ENCODE assay signal across 9 cellular contexts in the genomic region with DNA sequence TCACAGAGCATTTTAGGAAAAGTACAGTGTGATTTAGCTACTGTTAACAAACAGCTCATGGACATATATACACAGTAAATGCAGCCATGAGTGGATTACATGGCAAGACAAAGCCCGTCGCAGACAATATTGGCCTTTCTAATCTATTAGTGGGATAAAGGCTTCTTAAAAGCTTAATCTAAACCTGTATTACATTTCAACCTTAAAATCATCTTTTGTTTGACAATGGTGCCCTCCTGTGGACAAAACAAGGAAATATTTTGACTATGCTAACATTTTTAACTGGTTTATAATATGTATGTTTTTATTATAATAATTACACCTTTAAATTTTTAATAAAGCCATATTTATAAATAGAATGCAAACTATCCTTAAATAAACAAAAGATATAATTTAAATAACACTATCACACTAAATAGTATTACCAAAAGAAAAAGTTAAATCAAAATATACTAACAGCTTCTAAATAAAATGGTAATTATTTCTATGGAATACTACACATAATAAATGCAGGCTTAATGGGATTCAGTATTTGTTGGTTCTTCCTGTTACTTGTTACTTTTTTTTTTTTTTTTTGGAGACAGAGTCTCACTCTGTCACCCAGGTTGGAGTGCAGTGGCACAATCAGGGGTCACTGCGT. TPM values are rescaled to one million over a fixed set of nuclear protein-coding genes. Genes with fewer than 3 reads are reported as not detected.
DNase-seq lines count a peak whose midpoint lies in the region; ATAC-seq, FAIRE-seq and TF ChIP-seq lines count a peak whose summit lies in the region.
"Had no signal": no experiment of that assay in that cellular context is flagged by ENCODE, and none has a peak within 500 bp of the region (broad histone marks: within the 10 kb centered on the region; RNA-seq: fewer than 3 reads in every experiment).

No MANE protein-coding gene starts in this region.

- H3K79me2 ChIP-seq in H1 (ENCODE audit: control insufficient read depth in 1 of 2, insufficient read depth in 2 of 2, low read length in 2 of 2) (no peaks in the 10 kb centered on the region), trophoblast cell (ENCODE audit: control insufficient read depth, insufficient read depth, low read length, poor library complexity) (no peaks in the 10 kb centered on the region)

- H3K4me3 Mint-ChIP-seq in activated CD8-positive, alpha-beta T cell treated with anti-CD3 and anti-CD28 coated beads for 36 hours = no peak overlapping the region
- no peak overlapping the region for H3K4me3 Mint-ChIP-seq in activated CD8-positive, alpha-beta T cell treated with anti-CD3 and anti-CD28 coated beads, Interleukin-2, amount 10 ng/mL, durations not matched to agents 7 days and 5 days
- H3K4me3 Mint-ChIP-seq in activated T-cell treated with anti-CD3 and anti-CD28 coated beads, Interleukin-2, amount 50 U/mL, for 24 hours = no peak overlapping the region
- H3K4me3 Mint-ChIP-seq: activated naive CD8-positive, alpha-beta T cell had no signal

- no peak overlapping the region for H3K4me2 ChIP-seq in H1 (ENCODE audit: insufficient read depth in 1 of 2, low read depth in 2 of 2, low read length in 2 of 2)
- no peak overlapping the region for H3K4me2 ChIP-seq in trophoblast cell (ENCODE audit: low read length)

- H4K5ac ChIP-seq in H1 (ENCODE audit: insufficient read length, low read depth, low read length) = no peak overlapping the region

- H2BK120ac ChIP-seq in H1 (replicated peaks; ENCODE audit: low read depth, low read length) = no peak overlapping the region
- no peak overlapping the region for H2BK120ac ChIP-seq in trophoblast cell (ENCODE audit: insufficient read depth, low read length, poor library complexity)

- H2AFZ ChIP-seq in H1 (ENCODE audit: low read length) = no peak overlapping the region
- no peak overlapping the region for H2AFZ ChIP-seq in trophoblast cell (ENCODE audit: insufficient read depth, low read length, poor library complexity)

- H3K23ac ChIP-seq in H1 (ENCODE audit: insufficient read length) = no peak overlapping the region
- H3K23ac ChIP-seq in trophoblast cell (ENCODE audit: low read length) = no peak overlapping the region

- TF ChIP-seq CTCF in activated CD8-positive, alpha-beta T cell treated with anti-CD3 and anti-CD28 coated beads for 36 hours (IDR thresholded peaks at IDR 0.05) = peak; percentile 73
- peak in 1 of 3 experiments; percentile 14; a peak in 2 of 4 replicates for TF ChIP-seq CTCF in H1 (IDR thresholded peaks at IDR 0.05; ENCODE audit: control extremely low read depth in 1 of 3, insufficient read depth in 1 of 3, low read depth in 1 of 3, low read length in 3 of 3)

- no peaks in the 10 kb centered on the region for H4K20me1 ChIP-seq in H1 (replicated peaks in 1 of 2; ENCODE audit: control insufficient read depth in 1 of 2, insufficient read depth in 2 of 2, low read length in 2 of 2)

- no peak overlapping the region for H3K4ac ChIP-seq in H1 (replicated peaks; ENCODE audit: insufficient read length, low read depth, low read length)
- H3K4ac ChIP-seq in trophoblast cell (ENCODE audit: low read depth, low read length) = no peak overlapping the region

- H2BK15ac ChIP-seq in H1 (ENCODE audit: low read length) = no peak overlapping the region

- H3K9me3 Mint-ChIP-seq in activated CD8-positive, alpha-beta T cell treated with anti-CD3 and anti-CD28 coated beads for 36 hours = no peaks in the 10 kb centered on the region
- no peaks in the 10 kb centered on the region for H3K9me3 Mint-ChIP-seq in activated CD8-positive, alpha-beta T cell treated with anti-CD3 and anti-CD28 coated beads, Interleukin-2, amount 10 ng/mL, durations not matched to agents 7 days and 5 days (ENCODE audit: insufficient read depth)
- no peaks in the 10 kb centered on the region for H3K9me3 Mint-ChIP-seq in activated T-cell treated with anti-CD3 and anti-CD28 coated beads, Interleukin-2, amount 50 U/mL, for 24 hours

- POLR2A ChIA-PET in activated CD8-positive, alpha-beta T cell treated with anti-CD3 and anti-CD28 coated beads for 36 hours (lab: Charles Lee) = no interaction called here
- POLR2A ChIA-PET in activated CD8-positive, alpha-beta T cell treated with anti-CD3 and anti-CD28 coated beads, Interleukin-2, amount 10 ng/mL, durations not matched to agents 7 days and 5 days (lab: Charles Lee) = no interaction called here
- POLR2A ChIA-PET in H1 (lab: Charles Lee; ENCODE audit: partially characterized antibody) = no interaction called here

- WGBS in H1 (ENCODE audit: extremely low coverage in 1 of 2, insufficient coverage in 1 of 2, insufficient read length in 1 of 2, insufficient replicate concordance in 2 of 2, low coverage in 1 of 2, low lambda C conversion rate in 2 of 2, missing lambda C conversion rate in 1 of 2), 2 experiments = 65% methylated on average over 3 of the region's 3 CpGs; no CpG with 5 or more reads in 1 of the 2 experiments
- no CpG with 5 or more reads among the region's 3 CpGs for WGBS in trophoblast cell (ENCODE audit: extremely low coverage, insufficient coverage, insufficient read length)

- H3K4me3 ChIP-seq in H1 (ENCODE audit: extremely low read depth in 1 of 4, insufficient read depth in 2 of 4, low read depth in 3 of 4, low read length in 4 of 4) = no peak overlapping the region
- H3K4me3 ChIP-seq in trophoblast cell (ENCODE audit: low read depth, low read length) = no peak overlapping the region

- no peak for DNase-seq in activated CD8-positive, alpha-beta T cell treated with anti-CD3 and anti-CD28 coated beads for 36 hours
- DNase-seq in activated CD8-positive, alpha-beta T cell treated with anti-CD3 and anti-CD28 coated beads, Interleukin-2, amount 10 ng/mL, durations not matched to agents 7 days and 5 days = no peak
- peak; percentile 52 for DNase-seq in NCI-H69 (lab: John Stamatoyannopoulos, UW)
- no peak for DNase-seq in H1 (ENCODE audit: low read depth in 1 of 2, low spot score in 2 of 2)
- peak; percentile 15 to 76 for DNase-seq in trophoblast cell
- no peak for DNase-seq in activated T-cell treated with anti-CD3 and anti-CD28 coated beads, Interleukin-2, amount 50 U/mL, for 24 hours

- H2BK12ac ChIP-seq in H1 (ENCODE audit: low read depth, low read length) (no peak overlapping the region), trophoblast cell (ENCODE audit: low read length) (no peak overlapping the region)

- H4K91ac ChIP-seq in H1 (replicated peaks; ENCODE audit: insufficient read length, low read length) = no peak overlapping the region
- H4K91ac ChIP-seq in trophoblast cell (ENCODE audit: low read depth, low read length) = no peak overlapping the region

- H3K27me3 Mint-ChIP-seq in activated CD8-positive, alpha-beta T cell treated with anti-CD3 and anti-CD28 coated beads for 36 hours = peaks cover 4% of the 10 kb centered on the region
- peaks cover 13% of the 10 kb centered on the region for H3K27me3 Mint-ChIP-seq in activated CD8-positive, alpha-beta T cell treated with anti-CD3 and anti-CD28 coated beads, Interleukin-2, amount 10 ng/mL, durations not matched to agents 7 days and 5 days (ENCODE audit: low read depth)
- H3K27me3 Mint-ChIP-seq in activated T-cell treated with anti-CD3 and anti-CD28 coated beads, Interleukin-2, amount 50 U/mL, for 24 hours = peaks cover 10% of the 10 kb centered on the region

- no peaks in the 10 kb centered on the region for H3K36me3 Mint-ChIP-seq in activated CD8-positive, alpha-beta T cell treated with anti-CD3 and anti-CD28 coated beads for 36 hours (ENCODE audit: low read depth)
- H3K36me3 Mint-ChIP-seq in activated CD8-positive, alpha-beta T cell treated with anti-CD3 and anti-CD28 coated beads, Interleukin-2, amount 10 ng/mL, durations not matched to agents 7 days and 5 days (ENCODE audit: low read depth) = no peaks in the 10 kb centered on the region
- H3K36me3 Mint-ChIP-seq in activated T-cell treated with anti-CD3 and anti-CD28 coated beads, Interleukin-2, amount 50 U/mL, for 24 hours (ENCODE audit: low read depth) = no peaks in the 10 kb centered on the region
- H3K36me3 Mint-ChIP-seq: activated naive CD8-positive, alpha-beta T cell had no signal

- peak; percentile 55 to 63 for TF ChIP-seq RAD21 in H1 (IDR thresholded peaks at IDR 0.05 in 1 of 2, conservative IDR thresholded peaks at IDR 0.05 in 1 of 2; ENCODE audit: low read depth in 2 of 2, low read length in 2 of 2)

- H3K4me1 ChIP-seq in H1 (replicated peaks in 1 of 4; ENCODE audit: control insufficient read depth in 3 of 4, insufficient read depth in 4 of 4, low read length in 3 of 4) (peaks cover 0 to 6% (median 2%) of the 10 kb centered on the region in 4 experiments; a peak in 2 of 7 replicates), trophoblast cell (ENCODE audit: control insufficient read depth in 1 of 2, insufficient read depth in 2 of 2, low read length in 2 of 2) (no peaks in the 10 kb centered on the region)

- FAIRE-seq in H1 (lab: Jason Lieb, UNC) = no peak

- CTCF ChIA-PET in activated CD8-positive, alpha-beta T cell treated with anti-CD3 and anti-CD28 coated beads for 36 hours (lab: Charles Lee) = interaction anchor here (0.7 to 1.8 kb wide), 20 partner anchors 8 to 1955 kb away, joined by 3 to 9 read pairs (median 3); no protein-coding TSS in a partner anchor
- CTCF ChIA-PET in activated CD8-positive, alpha-beta T cell treated with anti-CD3 and anti-CD28 coated beads, Interleukin-2, amount 10 ng/mL, durations not matched to agents 7 days and 5 days (lab: Charles Lee) = interaction anchor here (0.6 to 1.7 kb wide), 12 partner anchors 9 to 1955 kb away, joined by 3 to 10 read pairs (median 4); no protein-coding TSS in a partner anchor
- CTCF ChIA-PET in H1 (lab: Charles Lee; ENCODE audit: partially characterized antibody) = interaction anchor here (0.6 to 7.3 kb wide), 31 partner anchors 9 to 1956 kb away, joined by 3 to 51 read pairs (median 6); a partner anchor contains a TSS

- H3K9me3 ChIP-seq in H1 (ENCODE audit: insufficient read depth in 2 of 2, low read depth in 1 of 2, low read length in 1 of 2) = no peaks in the 10 kb centered on the region
- H3K9me3 ChIP-seq in trophoblast cell (ENCODE audit: insufficient read depth, low read depth, low read length) = no peaks in the 10 kb centered on the region

- intact Hi-C loops in activated CD8-positive, alpha-beta T cell treated with anti-CD3 and anti-CD28 coated beads for 36 hours (cut with micrococcal nuclease) = no loop called here

- H3K27ac Mint-ChIP-seq in activated CD8-positive, alpha-beta T cell treated with anti-CD3 and anti-CD28 coated beads for 36 hours = no peak overlapping the region
- no peak overlapping the region for H3K27ac Mint-ChIP-seq in activated CD8-positive, alpha-beta T cell treated with anti-CD3 and anti-CD28 coated beads, Interleukin-2, amount 10 ng/mL, durations not matched to agents 7 days and 5 days
- no peak overlapping the region for H3K27ac Mint-ChIP-seq in activated T-cell treated with anti-CD3 and anti-CD28 coated beads, Interleukin-2, amount 50 U/mL, for 24 hours
- H3K27ac Mint-ChIP-seq: activated naive CD8-positive, alpha-beta T cell had no signal

- no peak overlapping the region for H3K56ac ChIP-seq in H1 (replicated peaks; ENCODE audit: insufficient read length, low read depth, low read length)

- no peak overlapping the region for H3K18ac ChIP-seq in H1 (ENCODE audit: extremely low read depth, low read length)
- H3K18ac ChIP-seq in trophoblast cell (ENCODE audit: low read length) = no peak overlapping the region

- H3K27ac ChIP-seq in H1 (ENCODE audit: low read depth, low read length) (no peak overlapping the region), trophoblast cell (ENCODE audit: low read depth, low read length) (no peak overlapping the region)

- no peaks in the 10 kb centered on the region for H3K4me1 Mint-ChIP-seq in activated CD8-positive, alpha-beta T cell treated with anti-CD3 and anti-CD28 coated beads for 36 hours (ENCODE audit: low read depth)
- H3K4me1 Mint-ChIP-seq in activated CD8-positive, alpha-beta T cell treated with anti-CD3 and anti-CD28 coated beads, Interleukin-2, amount 10 ng/mL, durations not matched to agents 7 days and 5 days (ENCODE audit: low read depth) = no peaks in the 10 kb centered on the region
- no peaks in the 10 kb centered on the region for H3K4me1 Mint-ChIP-seq in activated T-cell treated with anti-CD3 and anti-CD28 coated beads, Interleukin-2, amount 50 U/mL, for 24 hours (ENCODE audit: low read depth)

- no peak overlapping the region for H2AK5ac ChIP-seq in H1 (ENCODE audit: low read depth, low read length)
- no peak overlapping the region for H2AK5ac ChIP-seq in trophoblast cell (ENCODE audit: low read length)

- no peaks in the 10 kb centered on the region for H3K23me2 ChIP-seq in H1 (ENCODE audit: low read depth, low read length)

- H3K27me3 ChIP-seq in H1 (replicated peaks in 1 of 4; ENCODE audit: control insufficient read depth in 3 of 4, extremely low read depth in 1 of 4, insufficient read depth in 3 of 4, low read length in 3 of 4) (no peaks in the 10 kb centered on the region), trophoblast cell (ENCODE audit: insufficient read depth, low read length) (no peaks in the 10 kb centered on the region)

- H3K36me3 ChIP-seq in H1 (ENCODE audit: control insufficient read depth in 2 of 4, insufficient read depth in 4 of 4, low read length in 3 of 4) = no peaks in the 10 kb centered on the region
- H3K36me3 ChIP-seq in trophoblast cell (ENCODE audit: control insufficient read depth in 1 of 2, insufficient read depth in 2 of 2, low read length in 2 of 2) = no peaks in the 10 kb centered on the region

- TF ChIP-seq POLR2A in H1 (IDR thresholded peaks at IDR 0.05; ENCODE audit: control extremely low read depth in 1 of 2, low read depth in 2 of 2, low read length in 2 of 2) = no peak

- no peak overlapping the region for H4K12ac ChIP-seq in trophoblast cell (ENCODE audit: low read depth, low read length)

- no peak overlapping the region for H2BK20ac ChIP-seq in H1 (ENCODE audit: low read length)

- H4K8ac ChIP-seq in H1 (ENCODE audit: extremely low read depth, insufficient read depth, low read length) (no peak overlapping the region), trophoblast cell (ENCODE audit: low read depth, low read length) (no peak overlapping the region)

- no peaks in the 10 kb centered on the region for H3K79me1 ChIP-seq in H1 (ENCODE audit: low read depth, low read length)
- H3K79me1 ChIP-seq in trophoblast cell (ENCODE audit: low read length) = no peaks in the 10 kb centered on the region

- no peak for TF ChIP-seq EP300 in H1 (IDR thresholded peaks at IDR 0.05; ENCODE audit: borderline replicate concordance in 1 of 2, low read depth in 2 of 2, low read length in 2 of 2)

- ATAC-seq in activated CD8-positive, alpha-beta T cell treated with anti-CD3 and anti-CD28 coated beads for 36 hours = no peak
- no peak for ATAC-seq in activated CD8-positive, alpha-beta T cell treated with anti-CD3 and anti-CD28 coated beads, Interleukin-2, amount 10 ng/mL, durations not matched to agents 7 days and 5 days
- no peak for ATAC-seq in HG03432 (IDR thresholded peaks at IDR 0.05; ENCODE audit: unreplicated experiment)
- ATAC-seq in GM21825 (IDR thresholded peaks at IDR 0.05; ENCODE audit: unreplicated experiment) = no peak

- no peak overlapping the region for H2BK5ac ChIP-seq in H1 (ENCODE audit: low read depth, low read length)
- H2BK5ac ChIP-seq in trophoblast cell (ENCODE audit: low read depth, low read length, poor library complexity) = no peak overlapping the region

- H3K9ac ChIP-seq in H1 (replicated peaks in 1 of 4; ENCODE audit: extremely low read depth in 1 of 4, low read depth in 3 of 4, low read length in 3 of 4) (no peak overlapping the region), trophoblast cell (ENCODE audit: low read length) (no peak overlapping the region)

- no peak overlapping the region for H3K14ac ChIP-seq in H1 (ENCODE audit: insufficient read length)
- H3K14ac ChIP-seq in trophoblast cell (ENCODE audit: low read length) = no peak overlapping the region

RNA-seq across cellular contexts. Expression of a gene that starts 38.6 kb away (rescaled TPM):
- not detected for total RNA-seq in activated CD8-positive, alpha-beta T cell treated with anti-CD3 and anti-CD28 coated beads for 36 hours
- not detected for total RNA-seq in activated CD8-positive, alpha-beta T cell treated with anti-CD3 and anti-CD28 coated beads, Interleukin-2, amount 10 ng/mL, durations not matched to agents 7 days and 5 days
- 9.5 and 11.8 TPM in 2 replicates for total RNA-seq in H1 (2021; fragmentation: NEBNext Ultra II Directional; extraction: Animal tissue kit (Norgen Biotek cat#: 25700))
- polyA plus RNA-seq in H1 (2011; rRNA removed) = 2.7 and 4.8 TPM in 2 replicates
- polyA plus RNA-seq in H1 (2011; cell fraction: cytosol; rRNA removed) = 6.2 TPM
- 2.9 TPM for polyA plus RNA-seq in H1 (2011; cell fraction: nucleus; rRNA removed)
- 3.2 to 5.7 TPM (median 5.2 TPM) in 4 replicates for polyA plus RNA-seq in H1 (2012, experiment 1 of 2)
- polyA plus RNA-seq in H1 (2012, experiment 2 of 2) = 1.1 TPM
- 5.3 TPM for polyA plus RNA-seq in H1 (2013, experiment 1 of 2)
- polyA plus RNA-seq in H1 (2013, experiment 2 of 2) = 7.2 TPM
- 7.5 and 10.9 TPM in 2 replicates for polyA minus RNA-seq in H1 (2011; rRNA and poly(A)+ RNA removed)
- 8.6 TPM for polyA minus RNA-seq in H1 (2011; cell fraction: cytosol; rRNA and poly(A)+ RNA removed)
- polyA minus RNA-seq in H1 (2011; cell fraction: nucleus; rRNA and poly(A)+ RNA removed) = 8.7 TPM
- 0.10 and 0.18 TPM in 2 replicates for polyA plus RNA-seq in trophoblast cell (2013)

Comparison
In these comparisons a context has a peak if more than half of its experiments do, and no peak if none do; other contexts are left out.
1. DNase-seq: peak in NCI-H69 (single experiment) and trophoblast cell (2 of 2); none in activated CD8-positive, alpha-beta T cell treated with anti-CD3 and anti-CD28 coated beads for 36 hours (single experiment), activated CD8-positive, alpha-beta T cell treated with anti-CD3 and anti-CD28 coated beads, Interleukin-2, amount 10 ng/mL, durations not matched to agents 7 days and 5 days (single experiment), H1 (0 of 2) and activated T-cell treated with anti-CD3 and anti-CD28 coated beads, Interleukin-2, amount 50 U/mL, for 24 hours (single experiment).
2. RNA of a gene that starts 38.6 kb away (total RNA-seq): 9.5 to 11.8 TPM in H1; not detected in activated CD8-positive, alpha-beta T cell treated with anti-CD3 and anti-CD28 coated beads for 36 hours and not detected in activated CD8-positive, alpha-beta T cell treated with anti-CD3 and anti-CD28 coated beads, Interleukin-2, amount 10 ng/mL, durations not matched to agents 7 days and 5 days; every median in the first group is over 10 times any median in the second.